In the genomic region with DNA sequence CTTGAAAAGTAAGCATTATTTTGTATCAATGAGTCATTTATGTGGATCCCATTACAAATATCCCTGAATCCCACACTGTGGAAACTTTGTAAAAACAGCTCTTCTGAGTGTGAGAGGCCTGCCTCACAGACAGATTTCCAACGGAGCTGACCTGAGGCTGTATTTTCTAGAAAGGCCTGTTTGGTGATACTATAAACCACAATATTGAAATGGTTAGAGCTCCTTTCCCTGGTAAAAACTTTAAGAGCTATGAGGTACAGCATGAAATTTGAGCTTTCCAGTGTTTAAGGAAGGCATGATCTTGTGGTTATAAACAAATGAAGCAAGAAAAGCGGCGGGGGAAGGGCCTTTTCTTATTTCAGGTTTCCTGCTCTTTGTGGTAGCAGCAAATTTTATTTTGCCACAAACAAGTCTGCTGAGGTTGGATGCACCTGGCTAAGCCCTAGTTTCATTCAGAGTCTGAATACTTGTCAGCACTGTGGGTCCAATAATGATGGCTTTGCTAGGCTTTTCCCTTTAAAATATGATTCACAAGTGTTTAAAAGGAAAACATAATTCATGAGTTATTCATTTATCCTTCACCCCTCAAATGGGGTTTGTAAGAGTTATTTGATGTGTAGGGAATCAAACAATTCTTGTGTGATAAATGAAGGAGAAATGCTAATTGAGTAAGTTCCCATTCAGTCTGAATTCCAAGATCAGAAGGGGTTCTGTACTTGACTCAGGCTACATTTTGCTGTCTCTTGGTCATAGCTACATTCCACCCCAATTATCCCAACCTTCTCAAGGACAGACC, we compare ENCODE assay signal across 8 cellular contexts.
DNase-seq lines count a peak whose midpoint lies in the region; ATAC-seq and TF ChIP-seq lines count a peak whose summit lies in the region.

No MANE protein-coding gene starts in this region.

- H3K27ac Mint-ChIP-seq in activated CD8-positive, alpha-beta T cell treated with anti-CD3 and anti-CD28 coated beads for 36 hours: no peak overlapping the region

- H3K27me3 ChIP-seq in skeletal muscle satellite cell (ENCODE audit: control insufficient read depth, insufficient read depth, low read length): no peaks in the 10 kb centered on the region
- no peaks in the 10 kb centered on the region for H3K27me3 ChIP-seq in left ventricle myocardium inferior (ENCODE audit: low read depth)

- TF ChIP-seq CTCF in activated CD8-positive, alpha-beta T cell treated with anti-CD3 and anti-CD28 coated beads for 36 hours (IDR thresholded peaks at IDR 0.05): no peak
- TF ChIP-seq CTCF in left ventricle myocardium inferior (IDR thresholded peaks at IDR 0.05; ENCODE audit: borderline replicate concordance): no peak

- intact Hi-C loops in activated CD8-positive, alpha-beta T cell treated with anti-CD3 and anti-CD28 coated beads for 36 hours (cut with micrococcal nuclease): no loop called here
- intact Hi-C loops in left ventricle myocardium inferior (cut with micrococcal nuclease) (no loop called here), left ventricle myocardium superior (cut with micrococcal nuclease) (no loop called here)

- peaks cover 26% of the 10 kb centered on the region for H3K4me1 ChIP-seq in skeletal muscle satellite cell (ENCODE audit: control insufficient read depth, insufficient read depth, low read length)
- H3K4me1 ChIP-seq in left ventricle myocardium inferior: no peaks in the 10 kb centered on the region

- H3K9me3 Mint-ChIP-seq in activated CD8-positive, alpha-beta T cell treated with anti-CD3 and anti-CD28 coated beads for 36 hours: no peaks in the 10 kb centered on the region

- peak overlapping the region; percentile 41 for H3K4me2 ChIP-seq in skeletal muscle satellite cell (ENCODE audit: low read length)

- POLR2A ChIA-PET in activated CD8-positive, alpha-beta T cell treated with anti-CD3 and anti-CD28 coated beads for 36 hours (lab: Charles Lee): no interaction called here

- ATAC-seq in GM19372 (IDR thresholded peaks at IDR 0.05; ENCODE audit: low read depth, unreplicated experiment) (peak; percentile 85), HG03196 (IDR thresholded peaks at IDR 0.05; ENCODE audit: unreplicated experiment) (peak; percentile 98), left ventricle myocardium superior (no peak)
- peak; percentile 49 for ATAC-seq in activated CD8-positive, alpha-beta T cell treated with anti-CD3 and anti-CD28 coated beads for 36 hours

- CTCF ChIA-PET in activated CD8-positive, alpha-beta T cell treated with anti-CD3 and anti-CD28 coated beads for 36 hours (lab: Charles Lee): no interaction called here

- peaks cover 4% of the 10 kb centered on the region for H3K27me3 Mint-ChIP-seq in activated CD8-positive, alpha-beta T cell treated with anti-CD3 and anti-CD28 coated beads for 36 hours

- H3K9me3 ChIP-seq in skeletal muscle satellite cell (replicated peaks; ENCODE audit: low read length) (no peaks in the 10 kb centered on the region), left ventricle myocardium inferior (replicated peaks) (no peaks in the 10 kb centered on the region)

- H3K36me3 ChIP-seq in skeletal muscle satellite cell (ENCODE audit: insufficient read depth, low read length) (no peaks in the 10 kb centered on the region), left ventricle myocardium inferior (no peaks in the 10 kb centered on the region)

- H3K4me1 Mint-ChIP-seq in activated CD8-positive, alpha-beta T cell treated with anti-CD3 and anti-CD28 coated beads for 36 hours (ENCODE audit: low read depth): peaks cover 15% of the 10 kb centered on the region

- no peak overlapping the region for H3K4me3 Mint-ChIP-seq in activated CD8-positive, alpha-beta T cell treated with anti-CD3 and anti-CD28 coated beads for 36 hours

- DNase-seq in A172 (ENCODE audit: low spot score) (peak; percentile 55), left ventricle myocardium inferior (no peak), left ventricle myocardium superior (no peak), SK-N-DZ (ENCODE audit: low spot score) (no peak)
- peak; percentile 45 for DNase-seq in activated CD8-positive, alpha-beta T cell treated with anti-CD3 and anti-CD28 coated beads for 36 hours

- no peaks in the 10 kb centered on the region for H3K36me3 Mint-ChIP-seq in activated CD8-positive, alpha-beta T cell treated with anti-CD3 and anti-CD28 coated beads for 36 hours (ENCODE audit: low read depth)

- H3K4me3 ChIP-seq in skeletal muscle satellite cell (ENCODE audit: low read length): no peak overlapping the region
- H3K4me3 ChIP-seq in left ventricle myocardium inferior: no peak overlapping the region

- no peak overlapping the region for H3K27ac ChIP-seq in left ventricle myocardium inferior (replicated peaks)

- H3K9ac ChIP-seq in skeletal muscle satellite cell (ENCODE audit: low read depth, low read length): peak overlapping the region; percentile 47

Comparison
In these comparisons a context has a peak if more than half of its experiments do, and no peak if none do; other contexts are left out.
1. DNase-seq: peak in A172 (single experiment) and activated CD8-positive, alpha-beta T cell treated with anti-CD3 and anti-CD28 coated beads for 36 hours (single experiment); none in left ventricle myocardium inferior (single experiment), left ventricle myocardium superior (single experiment) and SK-N-DZ (single experiment).